ENCODE assay signal across 15 cellular contexts in the genomic region with DNA sequence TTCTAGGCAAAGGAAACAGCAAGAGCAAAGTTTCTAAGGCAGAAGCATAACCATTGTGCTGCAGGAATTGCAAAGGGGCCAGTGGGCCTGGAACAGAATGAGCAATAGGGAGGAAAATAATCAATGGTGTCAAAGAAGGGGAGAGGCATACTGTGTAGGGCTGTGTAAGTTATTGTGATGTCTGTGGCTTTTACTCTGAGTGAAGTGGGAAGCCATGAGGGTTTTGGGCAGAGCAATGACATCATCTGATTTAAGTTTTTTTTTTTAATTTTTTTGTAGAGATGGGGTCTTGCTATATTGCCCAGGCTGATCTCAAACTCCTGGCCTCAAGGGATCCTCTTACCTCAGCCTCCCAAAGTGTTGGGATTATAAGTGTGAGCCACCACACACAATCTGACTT.
DNase-seq lines count a peak whose midpoint lies in the region; ATAC-seq, FAIRE-seq and TF ChIP-seq lines count a peak whose summit lies in the region.
"Had no signal": no experiment of that assay in that cellular context is flagged by ENCODE, and none has a peak within 500 bp of the region (broad histone marks: within the 10 kb centered on the region; RNA-seq: fewer than 3 reads in every experiment).

No MANE protein-coding gene starts in this region.

- H3K27ac ChIP-seq in HepG2 (ENCODE audit: extremely low read length, insufficient read depth, low read length) (no peak overlapping the region), right lobe of liver (no peak overlapping the region), K562 (ENCODE audit: extremely low read depth, low read depth, low read length) (no peak overlapping the region)

- TF ChIP-seq RAD21 in HepG2 (CRISPR knock-in tag; IDR thresholded peaks at IDR 0.05) (no peak), K562 (CRISPR knock-in tag; conservative IDR thresholded peaks at IDR 0.05 in 1 of 2, IDR thresholded peaks at IDR 0.05 in 1 of 2) (no peak)

- TF ChIP-seq CTCF in HepG2 (CRISPR knock-in tag; IDR thresholded peaks at IDR 0.05) (no peak), right lobe of liver (IDR thresholded peaks at IDR 0.05) (no peak), K562 (IDR thresholded peaks at IDR 0.05 in 2 of 3, conservative IDR thresholded peaks at IDR 0.05 in 1 of 3; ENCODE audit: insufficient read depth in 2 of 3, low read depth in 1 of 3, low read length in 3 of 3) (no peak)

- H3K9ac ChIP-seq in HepG2 (ENCODE audit: insufficient read depth, low read depth, low read length) (no peak overlapping the region), K562 (ENCODE audit: insufficient read depth in 1 of 2, low read depth in 2 of 2, low read length in 2 of 2) (no peak overlapping the region)

- FAIRE-seq in HepG2 (lab: Jason Lieb, UNC): no peak
- no peak for FAIRE-seq in K562 (lab: Jason Lieb, UNC)
- FAIRE-seq: G401.6 had no signal

- H3K27ac Mint-ChIP-seq in T-helper 17 cell: no peak overlapping the region
- H3K27ac Mint-ChIP-seq: GM23338, H9, HFFc6 had no signal

- TF ChIP-seq EP300 in HepG2 (IDR thresholded peaks at IDR 0.05; ENCODE audit: low read depth in 2 of 2, low read length in 2 of 2): no peak
- no peak for TF ChIP-seq EP300 in HepG2 (CRISPR knock-in tag; IDR thresholded peaks at IDR 0.05; ENCODE audit: borderline replicate concordance)
- no peak for TF ChIP-seq EP300 in K562 (IDR thresholded peaks at IDR 0.05; ENCODE audit: low read length)

- H3K4me3 ChIP-seq in HepG2 (replicated peaks in 1 of 3; ENCODE audit: insufficient read depth in 1 of 3, low read depth in 2 of 3, low read length in 3 of 3) (no peak overlapping the region), right lobe of liver (no peak overlapping the region), K562 (no peak overlapping the region)
- H3K4me3 ChIP-seq: GM23338 had no signal

- CTCF ChIA-PET in HepG2 (lab: Yijun Ruan, JAX; ENCODE audit: low intra/inter-chr PET ratio, low total read pairs) (interaction anchor here (1.8 to 3.6 kb wide), 2 partner anchors 65 to 106 kb away, joined by 9 to 48 read pairs; a partner anchor contains a TSS), K562 (lab: Yijun Ruan, JAX; ENCODE audit: low intra/inter-chr PET ratio) (interaction anchor here (0.7 to 3.5 kb wide), 7 partner anchors 93 to 514 kb away, joined by 3 to 63 read pairs (median 4); no protein-coding TSS in a partner anchor)

- BruUV-seq in HepG2 (replicated peaks; lab: Mats Ljungman, UMichigan) (no TSS peak), K562 (replicated peaks; lab: Mats Ljungman, UMichigan) (no TSS peak)

- TF ChIP-seq POLR2A in HepG2 (IDR thresholded peaks at IDR 0.05; ENCODE audit: insufficient read depth in 1 of 2, low read depth in 2 of 2, low read length in 2 of 2) (no peak), right lobe of liver (IDR thresholded peaks at IDR 0.05) (no peak), K562 (conservative IDR thresholded peaks at IDR 0.05) (no peak)

- no peaks in the 10 kb centered on the region for H3K79me2 ChIP-seq in HepG2 (ENCODE audit: insufficient read depth, low read length)
- no peaks in the 10 kb centered on the region for H3K79me2 ChIP-seq in K562 (ENCODE audit: control insufficient read depth, insufficient read depth, low read length)

- H2AFZ ChIP-seq in HepG2 (ENCODE audit: low read length): no peak overlapping the region
- no peak overlapping the region for H2AFZ ChIP-seq in K562 (ENCODE audit: low read depth, low read length)
- H2AFZ ChIP-seq: GM23338 had no signal

- ATAC-seq in HepG2: peak; percentile 25; the same call in 1 of the 3 replicates
- ATAC-seq in right lobe of liver: no peak
- ATAC-seq in T-helper 17 cell: peak; percentile 48
- ATAC-seq in K562: no peak
- no peak for ATAC-seq in GM18907 (IDR thresholded peaks at IDR 0.05; ENCODE audit: unreplicated experiment)
- no peak for ATAC-seq in HG02884 (IDR thresholded peaks at IDR 0.05; ENCODE audit: unreplicated experiment)

- H3K27me3 ChIP-seq in HepG2 (ENCODE audit: control insufficient read depth in 1 of 2, insufficient read depth in 2 of 2, low read length in 2 of 2): no peaks in the 10 kb centered on the region
- H3K27me3 ChIP-seq in right lobe of liver: no peaks in the 10 kb centered on the region
- H3K27me3 ChIP-seq in K562 (ENCODE audit: control insufficient read depth in 2 of 2, insufficient read depth in 2 of 2, low read length in 2 of 2): no peaks in the 10 kb centered on the region; a peak in 1 of 5 replicates

- H3K9me3 ChIP-seq in HepG2 (ENCODE audit: low read length): peaks cover 6% of the 10 kb centered on the region
- H3K9me3 ChIP-seq in right lobe of liver: no peaks in the 10 kb centered on the region
- H3K9me3 ChIP-seq in T-helper 17 cell (ENCODE audit: control insufficient read depth, low read length, poor library complexity, severe bottlenecking): no peaks in the 10 kb centered on the region
- H3K9me3 ChIP-seq in K562 (replicated peaks; ENCODE audit: control insufficient read depth, insufficient read depth, low read depth, low read length): 0 out of 2 replicates have a peak, but pooled peaks cover 2% of the 10 kb centered on the region

- H3K36me3 ChIP-seq in HepG2 (replicated peaks in 1 of 2; ENCODE audit: control insufficient read depth in 1 of 2, insufficient read depth in 2 of 2, low read length in 2 of 2) (no peaks in the 10 kb centered on the region), right lobe of liver (no peaks in the 10 kb centered on the region), K562 (ENCODE audit: control insufficient read depth, insufficient read depth, low read length) (no peaks in the 10 kb centered on the region)

- no peak overlapping the region for H3K4me2 ChIP-seq in HepG2 (ENCODE audit: low read depth, low read length)
- no peak overlapping the region for H3K4me2 ChIP-seq in K562 (ENCODE audit: insufficient read depth, low read length)
- H3K4me2 ChIP-seq: GM23338 had no signal

- H3K27me3 Mint-ChIP-seq in T-helper 17 cell: peaks cover 14% of the 10 kb centered on the region

- H4K20me1 ChIP-seq in HepG2 (ENCODE audit: insufficient read depth, low read length) (no peaks in the 10 kb centered on the region), K562 (replicated peaks; ENCODE audit: control insufficient read depth, insufficient read depth, low read length) (no peaks in the 10 kb centered on the region)

- no peak overlapping the region for H3K4me3 Mint-ChIP-seq in T-helper 17 cell
- H3K4me3 Mint-ChIP-seq: CD4-positive, alpha-beta memory T cell; GM23338; H9; HFFc6 had no signal

- no peaks in the 10 kb centered on the region for H3K36me3 Mint-ChIP-seq in T-helper 17 cell (ENCODE audit: low read depth)

- H3K4me1 ChIP-seq in HepG2 (ENCODE audit: insufficient read depth, low read length) (no peaks in the 10 kb centered on the region), right lobe of liver (no peaks in the 10 kb centered on the region), K562 (replicated peaks in 1 of 2; ENCODE audit: control insufficient read depth in 2 of 2, insufficient read depth in 2 of 2, low read length in 2 of 2) (no peaks in the 10 kb centered on the region)
- H3K4me1 ChIP-seq: Caco-2 had no signal

- POLR2A ChIA-PET in HepG2 (lab: Yijun Ruan, JAX): no interaction called here
- POLR2A ChIA-PET in K562 (lab: Yijun Ruan, JAX): interaction anchor here (0.7 kb wide), 1 partner anchor 218 kb away, joined by 3 read pairs; no protein-coding TSS in a partner anchor

- no peak for DNase-seq in HepG2 (ENCODE audit: low spot score)
- DNase-seq in right lobe of liver: no peak
- DNase-seq in T-helper 17 cell: no peak
- no peak for DNase-seq in K562 (ENCODE audit: extremely low read depth in 1 of 4, low spot score in 3 of 4)
- DNase-seq: C1 segment of cervical spinal cord; Caco-2; CD4-positive, alpha-beta memory T cell; DMS153; DND-41; H9; HFFc6 had no signal

- in situ Hi-C loops in HepG2 (cut with HindIII; ENCODE audit: extremely low pct_ligation_motif_present, low pct_unique_long_range_greater_than_20kb): no loop called here
- in situ Hi-C loops in K562 (cut with MboI): loop anchor here (5.0 kb wide), 1 partner anchor 248 kb away; no protein-coding TSS in a partner anchor

- H3K9me1 ChIP-seq in K562 (ENCODE audit: control insufficient read depth, insufficient read depth, low read length): no peaks in the 10 kb centered on the region

- peaks cover 3% of the 10 kb centered on the region for H3K4me1 Mint-ChIP-seq in T-helper 17 cell
- H3K4me1 Mint-ChIP-seq: CD4-positive, alpha-beta memory T cell; GM23338; H9 had no signal

- intact Hi-C loops in HepG2 (cut with micrococcal nuclease; ENCODE audit: unreplicated experiment): no loop called here
- intact Hi-C loops in right lobe of liver (cut with DNase I): loop anchor here in 1 of 2 donors (5.0 kb wide), 1 partner anchor 108 kb away; no protein-coding TSS in a partner anchor
- intact Hi-C loops in K562 (cut with micrococcal nuclease): no loop called here

TF ChIP-seq in HepG2, 621 proteins besides CTCF, POLR2A, EP300 and RAD21:
- TF ChIP-seq ATF7 (IDR thresholded peaks at IDR 0.05): peak; percentile 84
- TF ChIP-seq ATF7 (CRISPR knock-in tag; IDR thresholded peaks at IDR 0.05): no peak
- no peak for TF ChIP-seq AGO2 (optimal IDR thresholded peaks at IDR 0.05; ENCODE audit: low read depth, low read length)
- peak; percentile 40; the same call in 1 of the 2 replicates for TF ChIP-seq ZNF121 (CRISPR knock-in tag; IDR thresholded peaks at IDR 0.05)
TF ChIP-seq in HepG2: peak in this region for 2.

TF ChIP-seq in K562, 482 proteins besides CTCF, POLR2A, EP300 and RAD21 (continues in another document):
- TF ChIP-seq, protein P1, sequence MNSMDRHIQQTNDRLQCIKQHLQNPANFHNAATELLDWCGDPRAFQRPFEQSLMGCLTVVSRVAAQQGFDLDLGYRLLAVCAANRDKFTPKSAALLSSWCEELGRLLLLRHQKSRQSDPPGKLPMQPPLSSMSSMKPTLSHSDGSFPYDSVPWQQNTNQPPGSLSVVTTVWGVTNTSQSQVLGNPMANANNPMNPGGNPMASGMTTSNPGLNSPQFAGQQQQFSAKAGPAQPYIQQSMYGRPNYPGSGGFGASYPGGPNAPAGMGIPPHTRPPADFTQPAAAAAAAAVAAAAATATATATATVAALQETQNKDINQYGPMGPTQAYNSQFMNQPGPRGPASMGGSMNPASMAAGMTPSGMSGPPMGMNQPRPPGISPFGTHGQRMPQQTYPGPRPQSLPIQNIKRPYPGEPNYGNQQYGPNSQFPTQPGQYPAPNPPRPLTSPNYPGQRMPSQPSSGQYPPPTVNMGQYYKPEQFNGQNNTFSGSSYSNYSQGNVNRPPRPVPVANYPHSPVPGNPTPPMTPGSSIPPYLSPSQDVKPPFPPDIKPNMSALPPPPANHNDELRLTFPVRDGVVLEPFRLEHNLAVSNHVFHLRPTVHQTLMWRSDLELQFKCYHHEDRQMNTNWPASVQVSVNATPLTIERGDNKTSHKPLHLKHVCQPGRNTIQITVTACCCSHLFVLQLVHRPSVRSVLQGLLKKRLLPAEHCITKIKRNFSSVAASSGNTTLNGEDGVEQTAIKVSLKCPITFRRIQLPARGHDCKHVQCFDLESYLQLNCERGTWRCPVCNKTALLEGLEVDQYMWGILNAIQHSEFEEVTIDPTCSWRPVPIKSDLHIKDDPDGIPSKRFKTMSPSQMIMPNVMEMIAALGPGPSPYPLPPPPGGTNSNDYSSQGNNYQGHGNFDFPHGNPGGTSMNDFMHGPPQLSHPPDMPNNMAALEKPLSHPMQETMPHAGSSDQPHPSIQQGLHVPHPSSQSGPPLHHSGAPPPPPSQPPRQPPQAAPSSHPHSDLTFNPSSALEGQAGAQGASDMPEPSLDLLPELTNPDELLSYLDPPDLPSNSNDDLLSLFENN (IDR thresholded peaks at IDR 0.05; ENCODE audit: low read depth in 2 of 2, low read length in 2 of 2): no peak

Comparison
In these comparisons a context has a peak if more than half of its experiments do, and no peak if none do; other contexts are left out.
1. ATAC-seq: peak in HepG2 (single experiment) and T-helper 17 cell (single experiment); none in right lobe of liver (0 of 4), K562 (single experiment), GM18907 (single experiment) and HG02884 (single experiment).